ENCODE assay signal across 19 cellular contexts in the genomic region with DNA sequence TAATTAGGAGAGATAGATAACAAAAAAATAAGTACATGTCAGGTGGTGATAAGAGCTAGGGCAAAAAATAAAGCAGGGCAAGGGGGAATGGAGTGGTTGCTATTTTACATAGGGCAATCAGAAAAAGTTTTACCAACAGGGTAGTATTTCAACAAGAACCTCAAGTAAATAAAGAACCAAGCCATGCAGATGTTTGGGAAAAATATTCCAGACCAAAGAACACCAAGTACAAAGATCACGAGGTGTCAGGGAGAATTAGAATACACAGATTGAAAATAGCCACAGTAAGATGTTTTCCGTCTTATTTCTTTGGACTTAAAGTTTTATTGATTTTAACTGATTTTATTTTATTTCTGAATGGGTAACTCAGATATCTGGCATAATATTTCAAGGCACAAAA. TPM values are rescaled to one million over a fixed set of nuclear protein-coding genes. Genes with fewer than 3 reads are reported as not detected.
DNase-seq lines count a peak whose midpoint lies in the region; ATAC-seq and TF ChIP-seq lines count a peak whose summit lies in the region.
"Had no signal": no experiment of that assay in that cellular context is flagged by ENCODE, and none has a peak within 500 bp of the region (broad histone marks: within the 10 kb centered on the region; RNA-seq: fewer than 3 reads in every experiment).

No MANE protein-coding gene starts in this region.

- H3K27me3 Mint-ChIP-seq in activated T-cell treated with anti-CD3 and anti-CD28 coated beads, Interleukin-2, amount 50 U/mL, for 24 hours: no peaks in the 10 kb centered on the region
- no peaks in the 10 kb centered on the region for H3K27me3 Mint-ChIP-seq in CD8-positive, alpha-beta T cell (ENCODE audit: low read depth)
- H3K27me3 Mint-ChIP-seq in natural killer cell (ENCODE audit: low read depth in 2 of 2): no peaks in the 10 kb centered on the region

- CTCF ChIA-PET in CD8-positive, alpha-beta T cell (lab: Charles Lee): interaction anchor here (1.7 kb wide), 1 partner anchor 10 kb away, joined by 3 read pairs; no protein-coding TSS in a partner anchor

- no peaks in the 10 kb centered on the region for H3K9me3 ChIP-seq in CD8-positive, alpha-beta T cell (ENCODE audit: low read length)
- H3K9me3 ChIP-seq in lower lobe of right lung: no peaks in the 10 kb centered on the region
- H3K9me3 ChIP-seq: A549, Caco-2, Peyer's patch had no signal

- POLR2A ChIA-PET in CD8-positive, alpha-beta T cell (lab: Charles Lee): no interaction called here

- no peaks in the 10 kb centered on the region for H3K27me3 ChIP-seq in CD8-positive, alpha-beta T cell (ENCODE audit: insufficient read depth, low read length)
- no peaks in the 10 kb centered on the region for H3K27me3 ChIP-seq in lower lobe of right lung (ENCODE audit: low read depth)
- H3K27me3 ChIP-seq: BLaER1 treated with 17β-estradiol and CSF1 and Interleukin-3, amounts not matched to agents 10 nM and 100 nM; Peyer's patch had no signal

- no peak for DNase-seq in activated T-cell treated with anti-CD3 and anti-CD28 coated beads, Interleukin-2, amount 50 U/mL, for 24 hours
- no peak for DNase-seq in activated T-cell treated with anti-CD3 and anti-CD28 coated beads, Interleukin-2, amount 50 U/mL, for 1 hour
- DNase-seq in CD8-positive, alpha-beta T cell: no peak
- DNase-seq in erythroblast (lab: John Stamatoyannopoulos, UW) (peak; percentile 17 to 50), natural killer cell (no peak), NCI-H2171 treated with DMSO at 0.1 percent for 48 hours (lab: John Stamatoyannopoulos, UW) (no peak), lower lobe of right lung (no peak)
- DNase-seq in activated effector memory CD4-positive, alpha-beta T cell treated with Interleukin-2 at 50 U/mL for 16 hours: no peak
- DNase-seq: Caco-2, DMS153, KG1, NCI-H1092, NCI-H146, NCI-H2081, NCI-H524, Peyer's patch had no signal

- no peak for TF ChIP-seq POLR2A in erythroblast (IDR thresholded peaks at IDR 0.05; ENCODE audit: low read length)

- H3K4me3 ChIP-seq in CD8-positive, alpha-beta T cell (ENCODE audit: low read depth, low read length): no peak overlapping the region
- no peak overlapping the region for H3K4me3 ChIP-seq in lower lobe of right lung
- H3K4me3 ChIP-seq: A549; BLaER1 treated with 17β-estradiol and CSF1 and Interleukin-3, amounts not matched to agents 10 nM and 100 nM; Peyer's patch had no signal

- H3K9me3 Mint-ChIP-seq in activated T-cell treated with anti-CD3 and anti-CD28 coated beads, Interleukin-2, amount 50 U/mL, for 24 hours: no peaks in the 10 kb centered on the region
- no peaks in the 10 kb centered on the region for H3K9me3 Mint-ChIP-seq in CD8-positive, alpha-beta T cell
- H3K9me3 Mint-ChIP-seq in natural killer cell: no peaks in the 10 kb centered on the region

- no peak for ATAC-seq in CD8-positive, alpha-beta T cell
- ATAC-seq in natural killer cell: no peak
- ATAC-seq in lower lobe of right lung: no peak
- ATAC-seq: A549, Right ventricle myocardium inferior had no signal

- no peak overlapping the region for H3K27ac ChIP-seq in CD8-positive, alpha-beta T cell (ENCODE audit: low read depth, low read length)
- H3K27ac ChIP-seq in lower lobe of right lung: no peak overlapping the region
- H3K27ac ChIP-seq: A549; BLaER1 treated with 17β-estradiol and CSF1 and Interleukin-3, amounts not matched to agents 10 nM and 100 nM; Peyer's patch had no signal

- peaks cover 48% of the 10 kb centered on the region for H3K36me3 ChIP-seq in CD8-positive, alpha-beta T cell (ENCODE audit: insufficient read depth, low read length)
- peaks cover 72% of the 10 kb centered on the region for H3K36me3 ChIP-seq in lower lobe of right lung

- H3K4me1 Mint-ChIP-seq in activated T-cell treated with anti-CD3 and anti-CD28 coated beads, Interleukin-2, amount 50 U/mL, for 24 hours (ENCODE audit: low read depth): peaks cover 55% of the 10 kb centered on the region
- H3K4me1 Mint-ChIP-seq in CD8-positive, alpha-beta T cell (ENCODE audit: low read depth): peaks cover 64% of the 10 kb centered on the region
- peaks cover 35 to 43% of the 10 kb centered on the region in 2 donors for H3K4me1 Mint-ChIP-seq in natural killer cell

- intact Hi-C loops in CD8-positive, alpha-beta T cell (cut with DNase I, micrococcal nuclease): no loop called here
- intact Hi-C loops in natural killer cell (cut with micrococcal nuclease): no loop called here
- intact Hi-C loops in lower lobe of right lung (cut with DNase I): no loop called here

- no peak overlapping the region for H3K4me3 Mint-ChIP-seq in activated T-cell treated with anti-CD3 and anti-CD28 coated beads, Interleukin-2, amount 50 U/mL, for 24 hours
- no peak overlapping the region for H3K4me3 Mint-ChIP-seq in CD8-positive, alpha-beta T cell
- H3K4me3 Mint-ChIP-seq in natural killer cell: no peak overlapping the region

- no peak for TF ChIP-seq CTCF in CD8-positive, alpha-beta T cell (IDR thresholded peaks at IDR 0.05)
- TF ChIP-seq CTCF in natural killer cell (IDR thresholded peaks at IDR 0.05): no peak
- no peak for TF ChIP-seq CTCF in lower lobe of right lung (IDR thresholded peaks at IDR 0.05)

- peaks cover 78% of the 10 kb centered on the region for H3K36me3 Mint-ChIP-seq in activated T-cell treated with anti-CD3 and anti-CD28 coated beads, Interleukin-2, amount 50 U/mL, for 24 hours (ENCODE audit: low read depth)
- H3K36me3 Mint-ChIP-seq in CD8-positive, alpha-beta T cell: peaks cover 73% of the 10 kb centered on the region
- peaks cover 19% of the 10 kb centered on the region for H3K36me3 Mint-ChIP-seq in natural killer cell

- peaks cover 36% of the 10 kb centered on the region for H3K4me1 ChIP-seq in CD8-positive, alpha-beta T cell (ENCODE audit: insufficient read depth, low read length)
- H3K4me1 ChIP-seq in lower lobe of right lung: no peaks in the 10 kb centered on the region
- H3K4me1 ChIP-seq: Caco-2, Peyer's patch had no signal

- peak overlapping the region; percentile 4 for H3K27ac Mint-ChIP-seq in activated T-cell treated with anti-CD3 and anti-CD28 coated beads, Interleukin-2, amount 50 U/mL, for 24 hours
- peak overlapping the region; percentile 67 for H3K27ac Mint-ChIP-seq in CD8-positive, alpha-beta T cell
- peak overlapping the region; percentile 15 to 17 for H3K27ac Mint-ChIP-seq in natural killer cell

RNA-seq across cellular contexts. Expression of a gene that starts 11.1 kb away (rescaled TPM):
- 10 to 100 TPM; 46.4 to 47.0 TPM for total RNA-seq in CD8-positive, alpha-beta T cell
- total RNA-seq in natural killer cell (100 to 1,000 TPM in 1 of 3 donors, 10 to 100 TPM in 2; 82.1 to 137 (median 88.2) TPM), lower lobe of right lung (39.7 TPM)

RNA-seq across cellular contexts. Expression of a gene that starts 45.1 kb away (rescaled TPM):
- 10 to 100 TPM; 33.6 to 35.1 TPM for total RNA-seq in CD8-positive, alpha-beta T cell
- total RNA-seq in natural killer cell (10 to 100 TPM; 39.1 to 47.5 (median 41.9) TPM), lower lobe of right lung (20.3 TPM)

Comparison
In these comparisons a context has a peak if more than half of its experiments do, and no peak if none do; other contexts are left out.
1. DNase-seq: peak in erythroblast (2 of 2); none in activated T-cell treated with anti-CD3 and anti-CD28 coated beads, Interleukin-2, amount 50 U/mL, for 24 hours (single experiment), activated T-cell treated with anti-CD3 and anti-CD28 coated beads, Interleukin-2, amount 50 U/mL, for 1 hour (single experiment), CD8-positive, alpha-beta T cell (0 of 7), natural killer cell (single experiment), NCI-H2171 treated with DMSO at 0.1 percent for 48 hours (single experiment), activated effector memory CD4-positive, alpha-beta T cell treated with Interleukin-2 at 50 U/mL for 16 hours (single experiment) and lower lobe of right lung (single experiment).
2. H3K27ac Mint-ChIP-seq: peak in every context shown above with its lines; median percentile 67 in CD8-positive, alpha-beta T cell; 16 in natural killer cell; 4 in activated T-cell treated with anti-CD3 and anti-CD28 coated beads, Interleukin-2, amount 50 U/mL, for 24 hours.